Comparison of ENCODE assay signal across 23 cellular contexts in the genomic region with DNA sequence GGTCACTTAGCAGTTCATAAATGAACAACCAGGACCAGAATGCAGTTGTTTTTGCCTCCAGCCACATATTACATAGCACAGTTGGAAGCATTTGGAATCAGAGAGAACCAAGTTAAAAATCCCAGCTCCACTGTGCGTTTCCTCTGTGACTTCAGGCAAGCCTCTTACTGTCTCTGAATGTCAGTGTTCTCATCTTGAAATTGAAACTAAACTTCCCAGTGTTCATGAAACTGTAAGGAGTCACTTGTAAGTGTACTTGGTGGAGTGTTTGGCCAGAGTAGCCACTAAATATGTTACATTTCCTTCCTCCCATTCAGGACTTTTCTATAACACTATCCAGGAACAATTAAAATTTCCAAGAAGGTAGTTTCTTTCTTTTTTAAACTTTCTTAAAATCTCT.
"Had no signal": no experiment of that assay in that cellular context is flagged by ENCODE, and none has a peak within 500 bp of the region (broad histone marks: within the 10 kb centered on the region; RNA-seq: fewer than 3 reads in every experiment).

No MANE protein-coding gene starts in this region.

- H3K27ac ChIP-seq: body of pancreas, epithelial cell of prostate, foreskin keratinocyte, neural progenitor cell, prostate gland, testis had no signal

- H3K4me3 ChIP-seq: body of pancreas, neural progenitor cell, prostate gland, testis had no signal

- H3K27ac Mint-ChIP-seq: activated B cell treated with CpG ODN at 0.5 μM for 24 hours; activated CD4-positive, alpha-beta memory T cell treated with anti-CD3 and anti-CD28 coated beads, Interleukin-2, amount 10 ng/mL, durations not matched to agents 7 days and 5 days; activated CD8-positive, alpha-beta memory T cell treated with anti-CD3 and anti-CD28 coated beads, Interleukin-2, amount 10 ng/mL, durations not matched to agents 7 days and 5 days; activated naive CD8-positive, alpha-beta T cell treated with anti-CD3 and anti-CD28 coated beads, Interleukin-2, amount 10 ng/mL, durations not matched to agents 7 days and 5 days; activated T-helper 2 cell treated with anti-CD3 and anti-CD28 coated beads, Interferon-gamma antibody, Interleukin-2, Interleukin-4, amounts not matched to agents 10 μg/mL and 5 μg/mL and 100 μg/mL, durations not matched to agents 14 hours and 24 hours and 36 hours; endodermal cell; neural progenitor cell; T-helper 2 cell treated with Interferon-gamma antibody and Interleukin-4, amounts not matched to agents 5 μg/mL and 100 μg/mL, for 36 hours; type B pancreatic cell had no signal

- DNase-seq: activated B cell treated with CpG ODN at 0.5 μM for 24 hours; activated CD4-positive, alpha-beta memory T cell treated with anti-CD3 and anti-CD28 coated beads, Interleukin-2, amount 10 ng/mL, durations not matched to agents 7 days and 5 days; activated CD4-positive, alpha-beta T cell treated with anti-CD3 and anti-CD28 coated beads for 48 hours; activated CD8-positive, alpha-beta memory T cell treated with anti-CD3 and anti-CD28 coated beads, Interleukin-2, amount 10 ng/mL, durations not matched to agents 7 days and 5 days; activated naive CD4-positive, alpha-beta T cell treated with Interleukin-2 at 50 U/mL for 16 hours; activated naive CD8-positive, alpha-beta T cell treated with anti-CD3 and anti-CD28 coated beads, Interleukin-2, amount 10 ng/mL, durations not matched to agents 7 days and 5 days; amygdala; body of pancreas; caudate nucleus; endodermal cell; foreskin keratinocyte; glutamatergic neuron; hypothalamus; islet precursor cell; mammary epithelial cell; right cardiac atrium; testis had no signal

- H3K4me1 Mint-ChIP-seq: endodermal cell had no signal

- H3K36me3 Mint-ChIP-seq: neural progenitor cell, type B pancreatic cell had no signal

- H3K36me3 ChIP-seq: neural progenitor cell, prostate gland had no signal

- H3K4me3 Mint-ChIP-seq: activated B cell treated with CpG ODN at 0.5 μM for 24 hours; activated CD4-positive, alpha-beta memory T cell treated with anti-CD3 and anti-CD28 coated beads, Interleukin-2, amount 10 ng/mL, durations not matched to agents 7 days and 5 days; activated CD8-positive, alpha-beta memory T cell treated with anti-CD3 and anti-CD28 coated beads, Interleukin-2, amount 10 ng/mL, durations not matched to agents 7 days and 5 days; activated naive CD8-positive, alpha-beta T cell treated with anti-CD3 and anti-CD28 coated beads, Interleukin-2, amount 10 ng/mL, durations not matched to agents 7 days and 5 days; endodermal cell; neural progenitor cell; T-helper 2 cell treated with Interferon-gamma antibody and Interleukin-4, amounts not matched to agents 5 μg/mL and 100 μg/mL, for 36 hours; type B pancreatic cell had no signal

- H3K9me3 Mint-ChIP-seq: T-helper 2 cell treated with Interferon-gamma antibody and Interleukin-4, amounts not matched to agents 5 μg/mL and 100 μg/mL, for 36 hours had no signal

- H3K27me3 Mint-ChIP-seq: activated B cell treated with CpG ODN at 0.5 μM for 24 hours, type B pancreatic cell had no signal

- ATAC-seq: activated CD8-positive, alpha-beta memory T cell treated with anti-CD3 and anti-CD28 coated beads, Interleukin-2, amount 10 ng/mL, durations not matched to agents 7 days and 5 days; body of pancreas; foreskin keratinocyte; right cardiac atrium had no signal

- H3K27me3 ChIP-seq: body of pancreas, neural progenitor cell, testis had no signal
